In the genomic region with DNA sequence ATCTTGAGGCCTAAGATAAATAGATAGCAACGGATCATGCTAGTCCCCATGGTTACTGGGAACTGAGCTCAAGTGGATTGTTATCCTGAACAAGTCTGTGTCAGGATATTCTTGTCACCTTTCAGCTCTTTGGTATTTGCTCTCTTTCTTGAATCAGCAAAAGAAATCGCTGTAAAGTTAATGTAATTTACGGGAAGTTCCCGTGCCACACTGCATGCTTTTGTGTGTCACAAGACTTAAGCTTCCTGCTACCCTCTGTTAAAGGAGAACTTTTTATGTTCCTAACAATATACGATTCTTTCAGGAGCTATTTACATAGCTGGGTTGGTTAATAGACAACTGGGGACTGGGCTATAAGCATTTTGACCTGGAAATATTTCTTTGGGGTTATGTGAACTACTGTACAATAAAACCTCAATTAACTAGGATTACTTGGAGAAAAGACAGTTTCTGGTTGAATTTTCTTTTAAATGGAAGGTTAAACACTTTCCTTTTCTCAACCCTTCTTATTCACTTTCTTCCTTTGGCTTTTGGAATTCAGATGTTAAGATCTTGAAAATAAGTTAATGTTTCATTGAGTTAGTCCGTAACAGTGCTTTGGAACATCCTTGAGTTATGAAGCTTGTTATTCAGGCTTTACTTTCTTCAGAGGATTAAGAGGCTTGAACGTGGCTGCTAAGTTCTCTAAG, we compare ENCODE assay signal across 11 cellular contexts.
A peak's percentile ranks its signal among the peaks of the same experiment; 100 is the strongest.
DNase-seq lines count a peak whose midpoint lies in the region; ATAC-seq and TF ChIP-seq lines count a peak whose summit lies in the region.
"Had no signal": no experiment of that assay in that cellular context is flagged by ENCODE, and none has a peak within 500 bp of the region (broad histone marks: within the 10 kb centered on the region; RNA-seq: fewer than 3 reads in every experiment).

No MANE protein-coding gene starts in this region.

- TF ChIP-seq CTCF in HEK293 (tag by site-specific recombination; IDR thresholded peaks at IDR 0.05) (no peak), psoas muscle (IDR thresholded peaks at IDR 0.05) (no peak), SK-N-SH (IDR thresholded peaks at IDR 0.05) (no peak)

- WGBS in psoas muscle, 3 donors = 62 to 66% (median 64%) methylated on average over 7 of the region's 7 CpGs
- WGBS in SK-N-SH (ENCODE audit: low lambda C conversion rate) = 76% methylated on average over 7 of the region's 7 CpGs

- POLR2A ChIA-PET in HEK293 (lab: Yijun Ruan, JAX) (interaction anchor here (1.3 kb wide), 1 partner anchor 150 kb away, joined by 3 read pairs; no protein-coding TSS in a partner anchor), SK-N-SH (lab: Yijun Ruan, JAX) (no interaction called here)
- POLR2A ChIA-PET in naive thymus-derived CD8-positive, alpha-beta T cell (lab: Charles Lee) = no interaction called here

- peaks cover 0 to 11% (median 6%) of the 10 kb centered on the region in 5 donors for H3K27me3 Mint-ChIP-seq in naive thymus-derived CD8-positive, alpha-beta T cell

- H4K20me1 ChIP-seq in SK-N-SH (ENCODE audit: insufficient read depth) = 0 out of 2 replicates have a peak, but pooled peaks cover 5% of the 10 kb centered on the region

- H3K27ac ChIP-seq in HEK293 (ENCODE audit: extremely low read depth, low read depth, low read length) (no peak overlapping the region), angular gyrus (ENCODE audit: low read depth, low read length) (peak overlapping the region; percentile 58), psoas muscle (peak overlapping the region; percentile 4), SK-N-SH (ENCODE audit: low read depth in 2 of 2, low read length in 1 of 2) (no peak overlapping the region)

- H3K36me3 ChIP-seq in HEK293 (ENCODE audit: control insufficient read depth in 2 of 2, insufficient read depth in 1 of 2, low read length in 2 of 2) = no peaks in the 10 kb centered on the region
- no peaks in the 10 kb centered on the region for H3K36me3 ChIP-seq in psoas muscle (ENCODE audit: insufficient read depth in 1 of 2, low read depth in 1 of 2)
- no peaks in the 10 kb centered on the region for H3K36me3 ChIP-seq in SK-N-SH (replicated peaks in 1 of 2; ENCODE audit: control insufficient read depth in 1 of 2, insufficient read depth in 2 of 2, low read length in 1 of 2)

- intact Hi-C loops in psoas muscle (cut with DNase I) = no loop called here

- H3K36me3 Mint-ChIP-seq in stimulated activated effector memory CD8-positive, alpha-beta T cell treated with anti-CD3 and anti-CD28 coated beads, Interleukin-12 subunit alpha, Interleukin-12 subunit beta, amount 100 ng/mL, for 72 hours = no peaks in the 10 kb centered on the region
- H3K36me3 Mint-ChIP-seq in naive thymus-derived CD8-positive, alpha-beta T cell = no peaks in the 10 kb centered on the region

- H3K27me3 ChIP-seq in psoas muscle (ENCODE audit: insufficient read depth in 3 of 3, low read length in 2 of 3) (no peaks in the 10 kb centered on the region), SK-N-SH (ENCODE audit: insufficient read depth) (no peaks in the 10 kb centered on the region)

- H3K4me2 ChIP-seq in SK-N-SH = no peak overlapping the region

- no peak for TF ChIP-seq EP300 in SK-N-SH (IDR thresholded peaks at IDR 0.05; ENCODE audit: borderline replicate concordance in 1 of 2, low read depth in 1 of 2, low read length in 1 of 2)

- H3K4me3 Mint-ChIP-seq in stimulated activated effector memory CD8-positive, alpha-beta T cell treated with anti-CD3 and anti-CD28 coated beads, Interleukin-12 subunit alpha, Interleukin-12 subunit beta, amount 100 ng/mL, for 72 hours = no peak overlapping the region
- no peak overlapping the region for H3K4me3 Mint-ChIP-seq in naive thymus-derived CD8-positive, alpha-beta T cell
- H3K4me3 Mint-ChIP-seq: effector memory CD8-positive, alpha-beta T cell had no signal

- DNase-seq in kidney tubule cell (ENCODE audit: low spot score) = peak; percentile 88
- no peak for DNase-seq in psoas muscle
- no peak for DNase-seq in SK-N-SH
- no peak for DNase-seq in NCI-H2196 (lab: John Stamatoyannopoulos, UW; ENCODE audit: unreplicated experiment)
- no peak for DNase-seq in stimulated activated effector memory CD8-positive, alpha-beta T cell treated with anti-CD3 and anti-CD28 coated beads, Interleukin-12 subunit alpha, Interleukin-12 subunit beta, amount 100 ng/mL, for 72 hours (ENCODE audit: low spot score in 2 of 2)
- DNase-seq in naive thymus-derived CD8-positive, alpha-beta T cell = no peak
- DNase-seq: activated gamma-delta T cell; COR-L47; effector memory CD8-positive, alpha-beta T cell had no signal

- no peaks in the 10 kb centered on the region for H3F3A ChIP-seq in SK-N-SH (replicated peaks; ENCODE audit: insufficient read depth)

- no peaks in the 10 kb centered on the region for H3K4me1 Mint-ChIP-seq in stimulated activated effector memory CD8-positive, alpha-beta T cell treated with anti-CD3 and anti-CD28 coated beads, Interleukin-12 subunit alpha, Interleukin-12 subunit beta, amount 100 ng/mL, for 72 hours
- H3K4me1 Mint-ChIP-seq in naive thymus-derived CD8-positive, alpha-beta T cell = peaks cover 0 to 3% (median 0%) of the 10 kb centered on the region in 4 donors

- H3K9me3 Mint-ChIP-seq in stimulated activated effector memory CD8-positive, alpha-beta T cell treated with anti-CD3 and anti-CD28 coated beads, Interleukin-12 subunit alpha, Interleukin-12 subunit beta, amount 100 ng/mL, for 72 hours = no peaks in the 10 kb centered on the region
- no peaks in the 10 kb centered on the region for H3K9me3 Mint-ChIP-seq in naive thymus-derived CD8-positive, alpha-beta T cell
- H3K9me3 Mint-ChIP-seq: effector memory CD8-positive, alpha-beta T cell had no signal

- no peak overlapping the region for H3K9ac ChIP-seq in SK-N-SH

- H3K9me2 ChIP-seq in SK-N-SH = no peaks in the 10 kb centered on the region

- CTCF ChIA-PET in HEK293 (lab: Yijun Ruan, JAX) = interaction anchor here (1.0 to 1.2 kb wide), 3 partner anchors 12 to 19 kb away, joined by 3 read pairs; no protein-coding TSS in a partner anchor
- CTCF ChIA-PET in SK-N-SH (lab: Yijun Ruan, JAX) = no interaction called here

- H3K4me3 ChIP-seq in HEK293 (ENCODE audit: low read depth, low read length) (no peak overlapping the region), psoas muscle (no peak overlapping the region), SK-N-SH (ENCODE audit: low read depth in 2 of 2, low read length in 1 of 2) (no peak overlapping the region)

- ATAC-seq in psoas muscle = no peak
- no peak for ATAC-seq in stimulated activated effector memory CD8-positive, alpha-beta T cell treated with anti-CD3 and anti-CD28 coated beads, Interleukin-12 subunit alpha, Interleukin-12 subunit beta, amount 100 ng/mL, for 72 hours
- ATAC-seq in naive thymus-derived CD8-positive, alpha-beta T cell = no peak
- ATAC-seq: effector memory CD8-positive, alpha-beta T cell had no signal

- no peak overlapping the region for H3K27ac Mint-ChIP-seq in stimulated activated effector memory CD8-positive, alpha-beta T cell treated with anti-CD3 and anti-CD28 coated beads, Interleukin-12 subunit alpha, Interleukin-12 subunit beta, amount 100 ng/mL, for 72 hours
- no peak overlapping the region for H3K27ac Mint-ChIP-seq in naive thymus-derived CD8-positive, alpha-beta T cell
- H3K27ac Mint-ChIP-seq: effector memory CD8-positive, alpha-beta T cell had no signal

- H3K79me2 ChIP-seq in SK-N-SH (ENCODE audit: insufficient read depth) = peaks cover 3% of the 10 kb centered on the region; the same call in 1 of the 2 replicates

- no peak for TF ChIP-seq RAD21 in SK-N-SH (IDR thresholded peaks at IDR 0.05; ENCODE audit: low read length)

- H3K4me1 ChIP-seq in HEK293 (ENCODE audit: control insufficient read depth, insufficient read depth, low read length) = peaks cover 28% of the 10 kb centered on the region
- H3K4me1 ChIP-seq in psoas muscle = peaks cover 51% of the 10 kb centered on the region
- H3K4me1 ChIP-seq in SK-N-SH (ENCODE audit: control insufficient read depth in 1 of 2, insufficient read depth in 2 of 2, low read depth in 1 of 2, low read length in 1 of 2) = peaks cover 7 to 11% of the 10 kb centered on the region in 2 experiments; a peak in 2 of 4 replicates

- no peak overlapping the region for H2AFZ ChIP-seq in SK-N-SH (ENCODE audit: low read depth)

- no peaks in the 10 kb centered on the region for H3K9me3 ChIP-seq in HEK293 (ENCODE audit: control insufficient read depth, insufficient read depth, low read depth, low read length)
- no peaks in the 10 kb centered on the region for H3K9me3 ChIP-seq in psoas muscle
- H3K9me3 ChIP-seq in SK-N-SH = no peaks in the 10 kb centered on the region

TF ChIP-seq in HEK293, 187 proteins besides CTCF, POLR2A, EP300 and RAD21 (continues in another document):
- no peak for TF ChIP-seq MYNN (tag by site-specific recombination; IDR thresholded peaks at IDR 0.05; ENCODE audit: borderline replicate concordance)

TF ChIP-seq in SK-N-SH, 30 proteins besides CTCF, POLR2A, EP300 and RAD21:
- no peak for TF ChIP-seq FOXJ3 (CRISPR knock-in tag; IDR thresholded peaks at IDR 0.05)
- TF ChIP-seq, protein P1, sequence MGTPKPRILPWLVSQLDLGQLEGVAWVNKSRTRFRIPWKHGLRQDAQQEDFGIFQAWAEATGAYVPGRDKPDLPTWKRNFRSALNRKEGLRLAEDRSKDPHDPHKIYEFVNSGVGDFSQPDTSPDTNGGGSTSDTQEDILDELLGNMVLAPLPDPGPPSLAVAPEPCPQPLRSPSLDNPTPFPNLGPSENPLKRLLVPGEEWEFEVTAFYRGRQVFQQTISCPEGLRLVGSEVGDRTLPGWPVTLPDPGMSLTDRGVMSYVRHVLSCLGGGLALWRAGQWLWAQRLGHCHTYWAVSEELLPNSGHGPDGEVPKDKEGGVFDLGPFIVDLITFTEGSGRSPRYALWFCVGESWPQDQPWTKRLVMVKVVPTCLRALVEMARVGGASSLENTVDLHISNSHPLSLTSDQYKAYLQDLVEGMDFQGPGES (IDR thresholded peaks at IDR 0.05; ENCODE audit: low read depth, low read length) = no peak
- TF ChIP-seq MXI1 (IDR thresholded peaks at IDR 0.05; ENCODE audit: low read depth, low read length) = no peak
- no peak for TF ChIP-seq TAF1 (IDR thresholded peaks at IDR 0.05; ENCODE audit: borderline replicate concordance, low read depth, low read length)
- no peak for TF ChIP-seq NFIC (IDR thresholded peaks at IDR 0.05; ENCODE audit: borderline replicate concordance)
- TF ChIP-seq CHD2 (IDR thresholded peaks at IDR 0.05; ENCODE audit: low read length, partially characterized antibody) = no peak
TF ChIP-seq in SK-N-SH: peak in this region for 0.

Comparison
In these comparisons a context has a peak if more than half of its experiments do, and no peak if none do; other contexts are left out.
1. H3K27ac ChIP-seq: peak in angular gyrus (single experiment) and psoas muscle (single experiment); none in HEK293 (single experiment) and SK-N-SH (0 of 2).